Comparison of ENCODE assay signal across 9 cellular contexts in the genomic region with DNA sequence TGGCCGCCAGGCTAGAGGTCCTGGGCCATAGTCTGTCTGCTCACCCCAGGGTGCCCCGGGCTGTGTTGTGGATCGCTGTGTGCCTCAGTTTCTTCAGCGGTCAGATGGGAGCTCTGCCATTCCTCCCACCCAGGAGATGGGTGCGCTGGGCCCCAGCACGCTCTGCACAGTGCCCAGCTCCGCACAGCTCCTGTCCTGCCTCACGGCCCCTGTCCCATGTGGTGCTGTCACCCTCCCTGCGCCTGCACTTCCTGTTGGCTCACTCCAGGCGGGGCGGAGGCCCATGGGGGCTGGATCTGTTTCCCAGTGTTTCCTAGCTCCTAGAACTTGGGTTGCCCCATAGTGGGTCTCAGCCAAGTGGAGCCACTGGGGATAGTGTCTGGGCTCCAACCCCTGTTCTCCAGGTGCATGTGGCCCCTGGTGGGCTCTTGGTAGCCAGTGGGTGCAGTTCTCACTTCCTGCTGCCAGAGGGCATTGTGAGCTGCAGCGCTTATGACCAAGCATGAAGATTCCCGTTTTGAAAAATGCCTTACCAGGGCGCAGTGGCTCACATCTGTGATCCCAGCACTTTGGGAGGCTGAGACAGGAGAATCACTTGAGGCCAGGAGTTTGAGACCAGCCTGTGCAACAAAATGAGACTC.
A peak's percentile ranks its signal among the peaks of the same experiment; 100 is the strongest.
DNase-seq lines count a peak whose midpoint lies in the region; ATAC-seq and TF ChIP-seq lines count a peak whose summit lies in the region.
"Had no signal": no experiment of that assay in that cellular context is flagged by ENCODE, and none has a peak within 500 bp of the region (broad histone marks: within the 10 kb centered on the region; RNA-seq: fewer than 3 reads in every experiment).

No MANE protein-coding gene starts in this region.

- H3K79me2 ChIP-seq in HCT116 (ENCODE audit: insufficient read depth, low read length), result no peaks in the 10 kb centered on the region

- ATAC-seq in HCT116 (peak; percentile 87), activated B cell treated with CpG ODN at 0.5 μM for 24 hours (ENCODE audit: low read depth) (peak; percentile 42), omental fat pad (ENCODE audit: low FRiP score) (no peak), GM18858 (IDR thresholded peaks at IDR 0.05; ENCODE audit: unreplicated experiment) (no peak)

- H3K4me2 ChIP-seq in HCT116 (ENCODE audit: low read length), result peak overlapping the region; percentile 25

- no peak overlapping the region for H3K27ac Mint-ChIP-seq in activated B cell treated with CpG ODN at 0.5 μM for 24 hours

- TF ChIP-seq POLR2A in HCT116 (IDR thresholded peaks at IDR 0.05; ENCODE audit: borderline replicate concordance, extremely low read depth, insufficient read depth, insufficient read length), result no peak

- H3K9me3 Mint-ChIP-seq in activated B cell treated with CpG ODN at 0.5 μM for 24 hours, result no peaks in the 10 kb centered on the region

- no peak overlapping the region for H3K4me3 Mint-ChIP-seq in activated B cell treated with CpG ODN at 0.5 μM for 24 hours

- TF ChIP-seq RAD21 in HCT116 (IDR thresholded peaks at IDR 0.05; ENCODE audit: low read depth), result peak; percentile 38

- H4K20me1 ChIP-seq in HCT116 (ENCODE audit: insufficient read depth), result no peaks in the 10 kb centered on the region

- BruUV-seq in HCT116 (replicated peaks; lab: Mats Ljungman, UMichigan), result no TSS peak

- no peak overlapping the region for H3K4me3 ChIP-seq in HCT116 (replicated peaks in 1 of 2; ENCODE audit: low read depth in 1 of 2, low read length in 2 of 2)
- H3K4me3 ChIP-seq: SK-N-MC had no signal

- CTCF ChIA-PET in HCT116 (lab: Charles Lee), result interaction anchor here (0.9 to 1.6 kb wide), 6 partner anchors 10 to 651 kb away, joined by 3 to 9 read pairs (median 4); a partner anchor contains a TSS
- CTCF ChIA-PET in activated B cell treated with CpG ODN at 0.5 μM for 24 hours (lab: Charles Lee), result interaction anchor here (0.8 to 1.0 kb wide), 2 partner anchors 11 to 116 kb away, joined by 3 to 5 read pairs; no protein-coding TSS in a partner anchor

- POLR2A ChIA-PET in HCT116 (lab: Charles Lee), result interaction anchor here (0.5 kb wide), 1 partner anchor 254 kb away, joined by 4 read pairs; no protein-coding TSS in a partner anchor
- POLR2A ChIA-PET in activated B cell treated with CpG ODN at 0.5 μM for 24 hours (lab: Charles Lee), result no interaction called here

- H3K9ac ChIP-seq in HCT116 (ENCODE audit: low read length), result no peak overlapping the region

- peaks cover 0 to 16% of the 10 kb centered on the region in 2 experiments; a peak in 3 of 4 replicates for H3K4me1 ChIP-seq in HCT116 (ENCODE audit: control insufficient read depth in 1 of 2, insufficient read depth in 2 of 2, low read length in 2 of 2)

- DNase-seq in COR-L47 (lab: John Stamatoyannopoulos, UW) (peak; percentile 26), HCT116 (ENCODE audit: low read depth, low spot score) (no peak), activated B cell treated with CpG ODN at 0.5 μM for 24 hours (no peak), kidney tubule cell (ENCODE audit: low spot score) (peak; percentile 33), omental fat pad (ENCODE audit: low spot score) (no peak), HPDE6-E6E7 (ENCODE audit: extremely low spot score) (no peak)
- no peak for DNase-seq in stimulated activated CD4-positive, alpha-beta T cell treated with anti-CD3 and anti-CD28 coated beads, Interleukin-4, amount 100 ng/mL, for 4 hours

- no peak overlapping the region for H2AFZ ChIP-seq in HCT116 (ENCODE audit: low read depth, low read length, poor library complexity, severe bottlenecking)

- RAD21 ChIA-PET in HCT116 (lab: Charles Lee; ENCODE audit: low non-redundant PET in 1 of 2, low total read pairs in 2 of 2, uncharacterized antibody in 2 of 2, unreplicated experiment in 2 of 2), result no interaction called here

- H3K9me3 ChIP-seq in HCT116 (ENCODE audit: control insufficient read depth in 1 of 2, insufficient read depth in 1 of 2, low read depth in 1 of 2, low read length in 2 of 2), result no peaks in the 10 kb centered on the region

- peak overlapping the region; percentile 9; the same call in 1 of the 2 replicates for H3K27ac ChIP-seq in HCT116 (ENCODE audit: low read depth, low read length)
- H3K27ac ChIP-seq: SK-N-MC had no signal

- intact Hi-C loops in HCT116 (cut with micrococcal nuclease) (loop anchor here (10.0 kb wide), 1 partner anchor 124 kb away; no protein-coding TSS in a partner anchor), activated B cell treated with CpG ODN at 0.5 μM for 24 hours (cut with micrococcal nuclease) (no loop called here)

- H3K36me3 ChIP-seq in HCT116 (ENCODE audit: control insufficient read depth in 1 of 2, insufficient read depth in 2 of 2, low read length in 2 of 2), result peaks cover 3 to 6% of the 10 kb centered on the region in 2 experiments; a peak in 3 of 4 replicates

- H3K36me3 Mint-ChIP-seq in activated B cell treated with CpG ODN at 0.5 μM for 24 hours (ENCODE audit: low read depth), result peaks cover 54% of the 10 kb centered on the region

- H3K27me3 Mint-ChIP-seq in activated B cell treated with CpG ODN at 0.5 μM for 24 hours, result no peaks in the 10 kb centered on the region

- no peaks in the 10 kb centered on the region for H3K9me2 ChIP-seq in HCT116 (ENCODE audit: insufficient read depth)

- no peaks in the 10 kb centered on the region for H3K27me3 ChIP-seq in HCT116 (ENCODE audit: insufficient read depth, low read length)

- TF ChIP-seq CTCF in HCT116 (IDR thresholded peaks at IDR 0.05 in 2 of 3, conservative IDR thresholded peaks at IDR 0.05 in 1 of 3; ENCODE audit: borderline replicate concordance in 1 of 3, insufficient read depth in 1 of 3, low read depth in 2 of 3, low read length in 2 of 3) (peak; percentile 16 to 76 (median 71); a peak in 4 of 6 replicates), activated B cell treated with CpG ODN at 0.5 μM for 24 hours (IDR thresholded peaks at IDR 0.05) (no peak), omental fat pad (IDR thresholded peaks at IDR 0.05) (no peak)

- no peaks in the 10 kb centered on the region for H3K4me1 Mint-ChIP-seq in activated B cell treated with CpG ODN at 0.5 μM for 24 hours

TF ChIP-seq in HCT116, 20 proteins besides CTCF, POLR2A, EP300 and RAD21:
- TF ChIP-seq EZH2 (IDR thresholded peaks at IDR 0.05) (no peak), CBX3 (IDR thresholded peaks at IDR 0.05; ENCODE audit: low read depth) (no peak), CEBPB (IDR thresholded peaks at IDR 0.05; ENCODE audit: low read depth) (no peak), ZFX (IDR thresholded peaks at IDR 0.05) (no peak), POLR2AphosphoS5 (IDR thresholded peaks at IDR 0.05; ENCODE audit: low read depth, low read length) (no peak), SIN3A (IDR thresholded peaks at IDR 0.05; ENCODE audit: low read depth) (no peak), SP1 (IDR thresholded peaks at IDR 0.05; ENCODE audit: low read depth) (no peak), EGR1 (IDR thresholded peaks at IDR 0.05; ENCODE audit: low read depth) (no peak), TCF7L2 (IDR thresholded peaks at IDR 0.05; ENCODE audit: borderline replicate concordance, extremely low read depth, insufficient read depth, insufficient read length) (no peak), YY1 (IDR thresholded peaks at IDR 0.05; ENCODE audit: extremely low read depth, insufficient replicate concordance, low read depth, low read length) (no peak), JUND (IDR thresholded peaks at IDR 0.05) (no peak), ELF1 (IDR thresholded peaks at IDR 0.05; ENCODE audit: borderline replicate concordance, low read depth) (no peak)
- TF ChIP-seq, protein P1, sequence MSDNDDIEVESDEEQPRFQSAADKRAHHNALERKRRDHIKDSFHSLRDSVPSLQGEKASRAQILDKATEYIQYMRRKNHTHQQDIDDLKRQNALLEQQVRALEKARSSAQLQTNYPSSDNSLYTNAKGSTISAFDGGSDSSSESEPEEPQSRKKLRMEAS (IDR thresholded peaks at IDR 0.05), result no peak
- TF ChIP-seq, protein P2, sequence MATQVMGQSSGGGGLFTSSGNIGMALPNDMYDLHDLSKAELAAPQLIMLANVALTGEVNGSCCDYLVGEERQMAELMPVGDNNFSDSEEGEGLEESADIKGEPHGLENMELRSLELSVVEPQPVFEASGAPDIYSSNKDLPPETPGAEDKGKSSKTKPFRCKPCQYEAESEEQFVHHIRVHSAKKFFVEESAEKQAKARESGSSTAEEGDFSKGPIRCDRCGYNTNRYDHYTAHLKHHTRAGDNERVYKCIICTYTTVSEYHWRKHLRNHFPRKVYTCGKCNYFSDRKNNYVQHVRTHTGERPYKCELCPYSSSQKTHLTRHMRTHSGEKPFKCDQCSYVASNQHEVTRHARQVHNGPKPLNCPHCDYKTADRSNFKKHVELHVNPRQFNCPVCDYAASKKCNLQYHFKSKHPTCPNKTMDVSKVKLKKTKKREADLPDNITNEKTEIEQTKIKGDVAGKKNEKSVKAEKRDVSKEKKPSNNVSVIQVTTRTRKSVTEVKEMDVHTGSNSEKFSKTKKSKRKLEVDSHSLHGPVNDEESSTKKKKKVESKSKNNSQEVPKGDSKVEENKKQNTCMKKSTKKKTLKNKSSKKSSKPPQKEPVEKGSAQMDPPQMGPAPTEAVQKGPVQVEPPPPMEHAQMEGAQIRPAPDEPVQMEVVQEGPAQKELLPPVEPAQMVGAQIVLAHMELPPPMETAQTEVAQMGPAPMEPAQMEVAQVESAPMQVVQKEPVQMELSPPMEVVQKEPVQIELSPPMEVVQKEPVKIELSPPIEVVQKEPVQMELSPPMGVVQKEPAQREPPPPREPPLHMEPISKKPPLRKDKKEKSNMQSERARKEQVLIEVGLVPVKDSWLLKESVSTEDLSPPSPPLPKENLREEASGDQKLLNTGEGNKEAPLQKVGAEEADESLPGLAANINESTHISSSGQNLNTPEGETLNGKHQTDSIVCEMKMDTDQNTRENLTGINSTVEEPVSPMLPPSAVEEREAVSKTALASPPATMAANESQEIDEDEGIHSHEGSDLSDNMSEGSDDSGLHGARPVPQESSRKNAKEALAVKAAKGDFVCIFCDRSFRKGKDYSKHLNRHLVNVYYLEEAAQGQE (IDR thresholded peaks at IDR 0.05; ENCODE audit: low read depth), result no peak
- TF ChIP-seq, protein P3, sequence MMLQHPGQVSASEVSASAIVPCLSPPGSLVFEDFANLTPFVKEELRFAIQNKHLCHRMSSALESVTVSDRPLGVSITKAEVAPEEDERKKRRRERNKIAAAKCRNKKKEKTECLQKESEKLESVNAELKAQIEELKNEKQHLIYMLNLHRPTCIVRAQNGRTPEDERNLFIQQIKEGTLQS (IDR thresholded peaks at IDR 0.05), result no peak
TF ChIP-seq in HCT116: peak in this region for 0.

Comparison
In these comparisons a context has a peak if more than half of its experiments do, and no peak if none do; other contexts are left out.
1. DNase-seq: peak in COR-L47 (single experiment) and kidney tubule cell (single experiment); none in HCT116 (single experiment), activated B cell treated with CpG ODN at 0.5 μM for 24 hours (single experiment), omental fat pad (single experiment), HPDE6-E6E7 (single experiment) and stimulated activated CD4-positive, alpha-beta T cell treated with anti-CD3 and anti-CD28 coated beads, Interleukin-4, amount 100 ng/mL, for 4 hours (0 of 2).
2. ATAC-seq: peak in HCT116 (single experiment) and activated B cell treated with CpG ODN at 0.5 μM for 24 hours (single experiment); none in omental fat pad (single experiment) and GM18858 (single experiment).
3. CTCF ChIP-seq: peak in HCT116 (3 of 3); none in activated B cell treated with CpG ODN at 0.5 μM for 24 hours (single experiment) and omental fat pad (0 of 3).